ENCODE assay signal across 8 cellular contexts in genomic region chr4:173584506-173584905, GRCh38. TPM values are rescaled to one million over a fixed set of nuclear protein-coding genes. Genes with fewer than 3 reads are reported as not detected.
"Had no signal": no experiment of that assay in that cellular context is flagged by ENCODE, and none has a peak within 500 bp of the region (broad histone marks: within the 10 kb centered on the region; RNA-seq: fewer than 3 reads in every experiment).

No MANE protein-coding gene starts in this region.

- H3K4me3 ChIP-seq: GM23338 had no signal

- DNase-seq: H9, HCEC 1CT, IMR-90, KBM-7 had no signal

- H3K27ac ChIP-seq: HL-60 had no signal

- H3K4me3 Mint-ChIP-seq: GM23338, H9 had no signal

- H2AFZ ChIP-seq: GM23338 had no signal

- H3K27ac Mint-ChIP-seq: GM23338, H9 had no signal

- H3K9me3 Mint-ChIP-seq: GM23338, H9 had no signal

- ATAC-seq: GM23338 had no signal

- FAIRE-seq: H1, H54 had no signal

- H3K4me2 ChIP-seq: GM23338 had no signal

- H3K4me1 Mint-ChIP-seq: GM23338, H9 had no signal

RNA-seq across cellular contexts. Expression of gene HAND2, which starts 54.5 kb away (rescaled TPM):
- total RNA-seq: GM23338, H1, H9 had no signal
